35 cellular contexts compared by ENCODE assay signal in genomic region chr10:1980459-1980858, GRCh38.
"Had no signal": no experiment of that assay in that cellular context is flagged by ENCODE, and none has a peak within 500 bp of the region (broad histone marks: within the 10 kb centered on the region; RNA-seq: fewer than 3 reads in every experiment).

No MANE protein-coding gene starts in this region.

- DNase-seq: Karpas-422, Kasumi-1, KG1, MG63, MM.1S, MV-4-11, NCI-H1048, NCI-H1092, NCI-H1092 treated with DMSO at 0.1 percent for 48 hours, NCI-H1105, NCI-H1105 treated with DMSO at 0.1 percent for 48 hours, NCI-H1417, NCI-H1417 treated with DMSO at 0.1 percent for 48 hours, NCI-H1436, NCI-H1436 treated with DMSO at 0.1 percent for 48 hours, NCI-H146, NCI-H1694, NCI-H1694 treated with DMSO at 0.1 percent for 48 hours, NCI-H187, NCI-H187 treated with DMSO at 0.1 percent for 48 hours, NCI-H1930, NCI-H2029, NCI-H2029 treated with DMSO at 0.1 percent for 48 hours, NCI-H2081, NCI-H2081 treated with DMSO at 0.1 percent for 48 hours, NCI-H2107, NCI-H2171, NCI-H2171 treated with DMSO at 0.1 percent for 48 hours, NCI-H2227 treated with DMSO at 0.1 percent for 48 hours, NCI-H226, NCI-H345, NCI-H446, NCI-H446 treated with DMSO at 0.1 percent for 48 hours, NCI-H510A had no signal

- H3K27me3 ChIP-seq: MG63 had no signal

- H3K27ac ChIP-seq: KMS-11 had no signal

- H3K4me3 ChIP-seq: MG63 had no signal

- H3K4me2 ChIP-seq: KMS-11 had no signal

- H3K9ac ChIP-seq: KMS-11 had no signal

- H3K36me3 ChIP-seq: MG63 had no signal

- H3K9me3 ChIP-seq: MG63 had no signal
